In the genomic region with DNA sequence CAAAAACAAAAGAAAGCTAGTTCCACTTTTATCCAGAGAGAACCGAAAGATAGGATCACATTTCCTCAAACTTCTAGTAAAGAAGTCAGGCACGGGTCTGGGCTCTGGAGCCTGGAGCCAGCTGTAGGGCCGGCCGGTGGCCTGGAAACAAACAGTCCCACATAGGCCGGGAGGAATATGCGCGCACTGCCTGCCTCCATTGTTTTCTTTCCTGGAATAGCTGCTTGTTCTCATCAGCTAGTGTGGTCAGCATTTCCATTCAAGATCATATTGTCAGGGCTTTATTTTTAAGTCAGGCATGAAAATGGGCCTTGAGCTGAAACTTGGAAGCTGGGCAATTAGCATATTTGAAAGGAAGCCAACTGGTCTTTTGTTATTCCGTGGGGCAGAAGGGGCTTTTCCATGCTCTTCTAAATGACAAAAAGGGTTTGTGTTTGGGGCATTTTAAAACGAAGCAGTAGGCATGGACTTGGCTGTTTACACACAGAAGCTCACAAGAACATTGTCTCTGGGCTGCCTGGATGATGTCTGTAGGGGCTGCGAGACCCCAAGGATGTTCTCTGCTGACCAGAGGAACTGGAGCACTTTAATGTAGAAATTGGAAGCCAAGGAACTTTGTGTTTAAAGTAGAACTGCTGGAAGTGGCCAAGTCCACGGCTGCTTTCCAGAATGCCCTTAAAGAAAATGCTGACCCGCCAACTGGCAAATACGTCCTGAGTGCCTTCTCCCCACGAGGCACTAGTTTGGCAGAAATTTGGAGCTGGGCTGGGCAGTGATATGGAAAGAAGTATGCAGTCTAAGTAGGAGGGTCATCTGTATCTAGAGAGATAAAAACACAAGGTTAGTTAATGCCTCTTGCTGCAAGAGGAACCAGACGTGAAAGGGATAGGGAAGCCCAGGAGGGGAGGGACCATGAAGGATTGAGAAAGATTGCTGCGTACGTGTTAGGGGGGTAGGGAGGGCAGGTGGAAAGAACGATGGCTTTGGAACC, we compare ENCODE assay signal across 11 cellular contexts. TPM values are rescaled to one million over a fixed set of nuclear protein-coding genes. Genes with fewer than 3 reads are reported as not detected.
DNase-seq lines count a peak whose midpoint lies in the region; ATAC-seq and TF ChIP-seq lines count a peak whose summit lies in the region.
"Had no signal": no experiment of that assay in that cellular context is flagged by ENCODE, and none has a peak within 500 bp of the region (broad histone marks: within the 10 kb centered on the region; RNA-seq: fewer than 3 reads in every experiment).

No MANE protein-coding gene starts in this region.

- no peak for TF ChIP-seq CTCF in A673 (conservative IDR thresholded peaks at IDR 0.05; ENCODE audit: low read depth, low read length)
- no peak for TF ChIP-seq CTCF in esophagus squamous epithelium (IDR thresholded peaks at IDR 0.05)

- POLR2A ChIA-PET in A673 (lab: Charles Lee; ENCODE audit: low non-redundant PET): no interaction called here

- no peaks in the 10 kb centered on the region for H3K4me1 ChIP-seq in A673 (ENCODE audit: insufficient read depth, low read length, poor library complexity, severe bottlenecking)
- H3K4me1 ChIP-seq in NT2/D1 (ENCODE audit: insufficient read depth, insufficient read length): peaks cover 5% of the 10 kb centered on the region
- peaks cover 0 to 13% (median 0%) of the 10 kb centered on the region in 3 donors for H3K4me1 ChIP-seq in esophagus squamous epithelium

- WGBS in esophagus squamous epithelium, 2 donors: 39 to 44% methylated on average over 13 to 18 of the region's 18 CpGs

- peak overlapping the region; percentile 63 for H3K9ac ChIP-seq in NT2/D1 (ENCODE audit: insufficient read length, low read depth)

- H3K27me3 ChIP-seq in A673 (replicated peaks; ENCODE audit: insufficient read depth, low read depth, low read length, poor library complexity) (no peaks in the 10 kb centered on the region), NT2/D1 (ENCODE audit: insufficient read depth, insufficient read length) (no peaks in the 10 kb centered on the region), esophagus squamous epithelium (no peaks in the 10 kb centered on the region)

- CTCF ChIA-PET in A673 (lab: Charles Lee): no interaction called here

- H3K9me3 ChIP-seq in A673 (ENCODE audit: low read depth, low read length, poor library complexity, severe bottlenecking) (no peaks in the 10 kb centered on the region), NT2/D1 (ENCODE audit: insufficient read depth, low read length) (peaks cover 14% of the 10 kb centered on the region; the same call in 1 of the 2 replicates), esophagus squamous epithelium (no peaks in the 10 kb centered on the region)

- no peak for ATAC-seq in GM19023 (IDR thresholded peaks at IDR 0.05; ENCODE audit: unreplicated experiment)
- no peak for ATAC-seq in GM19397 (IDR thresholded peaks at IDR 0.05; ENCODE audit: unreplicated experiment)
- ATAC-seq in GM21737 (IDR thresholded peaks at IDR 0.05; ENCODE audit: unreplicated experiment): no peak
- ATAC-seq: HCT116 had no signal

- DNase-seq in A673 (ENCODE audit: low spot score) (peak; percentile 25), NT2/D1 (ENCODE audit: low read depth, low spot score) (peak; percentile 70), esophagus squamous epithelium (lab: John Stamatoyannopoulos, UW) (no peak), middle frontal gyrus (ENCODE audit: extremely low spot score, low spot score) (peak; percentile 78), NCI-H128 (lab: John Stamatoyannopoulos, UW; ENCODE audit: unreplicated experiment) (no peak)
- DNase-seq: activated CD4-positive, alpha-beta T cell treated with anti-CD3 and anti-CD28 coated beads, Interleukin-2, amount 50 U/mL, for 1 hour had no signal

- H3K4me3 ChIP-seq in A673 (ENCODE audit: low read depth, low read length, poor library complexity, severe bottlenecking) (no peak overlapping the region), NT2/D1 (ENCODE audit: insufficient read length, low read depth) (no peak overlapping the region), esophagus squamous epithelium (no peak overlapping the region)

- intact Hi-C loops in A673 (cut with micrococcal nuclease; ENCODE audit: unreplicated experiment) (no loop called here), esophagus squamous epithelium (cut with DNase I) (no loop called here)

- BruUV-seq in A673 (replicated peaks; lab: Mats Ljungman, UMichigan): no TSS peak

- H3K27ac ChIP-seq in A673 (ENCODE audit: low read depth, low read length, poor library complexity, severe bottlenecking): no peak overlapping the region
- H3K27ac ChIP-seq in esophagus squamous epithelium: peak overlapping the region; percentile 32 to 70 (median 60)

- TF ChIP-seq POLR2A in esophagus squamous epithelium (IDR thresholded peaks at IDR 0.05): no peak

- H3K36me3 ChIP-seq in A673 (ENCODE audit: insufficient read depth, low read length, poor library complexity, severe bottlenecking) (no peaks in the 10 kb centered on the region), NT2/D1 (ENCODE audit: insufficient read depth, insufficient read length, low read length) (no peaks in the 10 kb centered on the region), esophagus squamous epithelium (no peaks in the 10 kb centered on the region)

RNA-seq across cellular contexts. Expression of a gene that starts 59.0 kb away (rescaled TPM):
- total RNA-seq in A673 (2021) (not detected in 2 replicates), esophagus squamous epithelium (under 1 TPM in 1 of 4 donors, not detected in 3; 0.57 TPM)
- total RNA-seq: chondrocyte had no signal

Comparison
In these comparisons a context has a peak if more than half of its experiments do, and no peak if none do; other contexts are left out.
1. DNase-seq: peak in A673 (single experiment), NT2/D1 (single experiment) and middle frontal gyrus (single experiment); none in esophagus squamous epithelium (single experiment) and NCI-H128 (single experiment).